In the genomic region with DNA sequence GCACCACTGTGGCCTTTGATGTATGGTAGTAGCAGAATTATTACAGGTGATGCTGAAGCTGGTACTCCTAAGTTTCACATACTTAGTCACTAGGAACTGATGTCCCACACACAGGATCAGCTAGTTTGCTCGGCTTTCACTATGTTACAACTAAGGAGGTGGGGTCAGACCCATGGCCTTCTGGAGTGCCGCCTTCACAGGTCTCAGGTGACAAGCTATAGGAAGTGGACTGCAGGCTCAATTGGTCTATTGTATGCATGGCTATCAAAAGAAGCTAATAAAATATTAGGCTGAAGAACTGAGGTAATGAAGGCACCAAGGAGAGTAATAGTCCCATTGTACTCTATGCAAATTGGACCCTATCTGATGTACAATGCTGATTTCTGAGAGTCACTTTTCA, we compare ENCODE assay signal across 26 cellular contexts.
"Had no signal": no experiment of that assay in that cellular context is flagged by ENCODE, and none has a peak within 500 bp of the region (broad histone marks: within the 10 kb centered on the region; RNA-seq: fewer than 3 reads in every experiment).

No MANE protein-coding gene starts in this region.

- H3K4me1 Mint-ChIP-seq: activated CD4-positive, alpha-beta T cell treated with anti-CD3 and anti-CD28 coated beads, Interleukin-2, amount 10 ng/mL, durations not matched to agents 24 days and 14 days; activated CD8-positive, alpha-beta memory T cell treated with anti-CD3 and anti-CD28 coated beads, Interleukin-2, amount 10 ng/mL, durations not matched to agents 7 days and 5 days; activated naive CD4-positive, alpha-beta T cell treated with anti-CD3 and anti-CD28 coated beads, Interleukin-2, amount 50 U/mL, for 24 hours had no signal

- H3K9me3 ChIP-seq: ascending aorta, body of pancreas, Peyer's patch, SJCRH30 had no signal

- H3K27ac Mint-ChIP-seq: activated CD4-positive, alpha-beta T cell treated with anti-CD3 and anti-CD28 coated beads, Interleukin-2, amount 10 ng/mL, durations not matched to agents 24 days and 14 days; activated CD8-positive, alpha-beta memory T cell treated with anti-CD3 and anti-CD28 coated beads, Interleukin-2, amount 10 ng/mL, durations not matched to agents 7 days and 5 days; activated naive CD4-positive, alpha-beta T cell treated with anti-CD3 and anti-CD28 coated beads, Interleukin-2, amount 50 U/mL, for 24 hours; activated T-cell treated with anti-CD3 and anti-CD28 coated beads, Interleukin-2, amount 50 U/mL, for 24 hours; activated T-helper 1 cell treated with anti-CD3 and anti-CD28 coated beads, Interleukin-12 subunit alpha, Interleukin-12 subunit beta, Interleukin-2, Interleukin-4 antibody, amounts not matched to agents 30 ng/mL and 10 ng/mL and 1 ng/mL, durations not matched to agents 14 hours and 24 hours and 36 hours; T-helper 1 cell treated with Interleukin-12 subunit alpha and Interleukin-12 subunit beta and Interleukin-4 antibody, amounts not matched to agents 30 μg/mL and 1 μg/mL, for 36 hours had no signal

- H3K27me3 Mint-ChIP-seq: activated CD4-positive, alpha-beta T cell treated with anti-CD3 and anti-CD28 coated beads, Interleukin-2, amount 10 ng/mL, durations not matched to agents 24 days and 14 days; activated CD8-positive, alpha-beta memory T cell treated with anti-CD3 and anti-CD28 coated beads, Interleukin-2, amount 10 ng/mL, durations not matched to agents 7 days and 5 days; activated naive CD4-positive, alpha-beta T cell treated with anti-CD3 and anti-CD28 coated beads, Interleukin-2, amount 50 U/mL, for 24 hours; activated T-cell treated with anti-CD3 and anti-CD28 coated beads, Interleukin-2, amount 50 U/mL, for 24 hours had no signal

- H3K36me3 ChIP-seq: ascending aorta, Peyer's patch, SJCRH30 had no signal

- H3K4me3 ChIP-seq: ascending aorta, body of pancreas, Peyer's patch, SJCRH30 had no signal

- H3K9me3 Mint-ChIP-seq: activated CD4-positive, alpha-beta T cell treated with anti-CD3 and anti-CD28 coated beads, Interleukin-2, amount 10 ng/mL, durations not matched to agents 24 days and 14 days; activated naive CD4-positive, alpha-beta T cell treated with anti-CD3 and anti-CD28 coated beads, Interleukin-2, amount 50 U/mL, for 24 hours; activated T-helper 1 cell treated with anti-CD3 and anti-CD28 coated beads, Interleukin-12 subunit alpha, Interleukin-12 subunit beta, Interleukin-2, Interleukin-4 antibody, amounts not matched to agents 30 ng/mL and 10 ng/mL and 1 ng/mL, durations not matched to agents 14 hours and 24 hours and 36 hours had no signal

- H3K27me3 ChIP-seq: ascending aorta, body of pancreas, Peyer's patch, SJCRH30 had no signal

- ATAC-seq: activated CD8-positive, alpha-beta memory T cell treated with anti-CD3 and anti-CD28 coated beads, Interleukin-2, amount 10 ng/mL, durations not matched to agents 7 days and 5 days; body of pancreas; SK-N-SH treated with all-trans-retinoic acid at 6 μM for 48 hours had no signal

- H3K4me3 Mint-ChIP-seq: activated CD4-positive, alpha-beta T cell treated with anti-CD3 and anti-CD28 coated beads, Interleukin-2, amount 10 ng/mL, durations not matched to agents 24 days and 14 days; activated CD8-positive, alpha-beta memory T cell treated with anti-CD3 and anti-CD28 coated beads, Interleukin-2, amount 10 ng/mL, durations not matched to agents 7 days and 5 days; activated naive CD4-positive, alpha-beta T cell treated with anti-CD3 and anti-CD28 coated beads, Interleukin-2, amount 50 U/mL, for 24 hours; activated T-cell treated with anti-CD3 and anti-CD28 coated beads, Interleukin-2, amount 50 U/mL, for 24 hours; activated T-helper 1 cell treated with anti-CD3 and anti-CD28 coated beads, Interleukin-12 subunit alpha, Interleukin-12 subunit beta, Interleukin-2, Interleukin-4 antibody, amounts not matched to agents 30 ng/mL and 10 ng/mL and 1 ng/mL, durations not matched to agents 14 hours and 24 hours and 36 hours; T-helper 1 cell treated with Interleukin-12 subunit alpha and Interleukin-12 subunit beta and Interleukin-4 antibody, amounts not matched to agents 30 μg/mL and 1 μg/mL, for 36 hours had no signal

- H3K36me3 Mint-ChIP-seq: activated CD8-positive, alpha-beta memory T cell treated with anti-CD3 and anti-CD28 coated beads, Interleukin-2, amount 10 ng/mL, durations not matched to agents 7 days and 5 days; activated naive CD4-positive, alpha-beta T cell treated with anti-CD3 and anti-CD28 coated beads, Interleukin-2, amount 50 U/mL, for 24 hours had no signal

- H3K4me1 ChIP-seq: ascending aorta, body of pancreas, Peyer's patch, SJCRH30 had no signal

- DNase-seq: activated CD4-positive, alpha-beta T cell treated with anti-CD3 and anti-CD28 coated beads for 1 hour; activated CD4-positive, alpha-beta T cell treated with anti-CD3 and anti-CD28 coated beads, Interleukin-2, amount 10 ng/mL, durations not matched to agents 24 days and 14 days; activated CD4-positive, alpha-beta T cell treated with anti-CD3 and anti-CD28 coated beads, Interleukin-2, amount 50 U/mL, for 48 hours; activated CD8-positive, alpha-beta memory T cell treated with anti-CD3 and anti-CD28 coated beads, Interleukin-2, amount 10 ng/mL, durations not matched to agents 7 days and 5 days; activated effector memory CD4-positive, alpha-beta T cell treated with Interleukin-2 at 50 U/mL for 16 hours; activated naive CD4-positive, alpha-beta T cell; activated T-cell treated with anti-CD3 and anti-CD28 coated beads, Interleukin-2, amount 50 U/mL, for 24 hours; body of pancreas; central memory CD4-positive, alpha-beta T cell; MM.1S; NCI-H1105 treated with DMSO at 0.1 percent for 48 hours; NCI-H1436 treated with DMSO at 0.1 percent for 48 hours; NCI-H187 treated with DMSO at 0.1 percent for 48 hours; NCI-H2081 treated with DMSO at 0.1 percent for 48 hours; NCI-H446; Peyer's patch; Right ventricle myocardium superior; SJCRH30; SW 1271 had no signal

- FAIRE-seq: bronchial epithelial cell had no signal

- H3K27ac ChIP-seq: ascending aorta, body of pancreas, Peyer's patch, RWPE1, SJCRH30 had no signal
